In the genomic region with DNA sequence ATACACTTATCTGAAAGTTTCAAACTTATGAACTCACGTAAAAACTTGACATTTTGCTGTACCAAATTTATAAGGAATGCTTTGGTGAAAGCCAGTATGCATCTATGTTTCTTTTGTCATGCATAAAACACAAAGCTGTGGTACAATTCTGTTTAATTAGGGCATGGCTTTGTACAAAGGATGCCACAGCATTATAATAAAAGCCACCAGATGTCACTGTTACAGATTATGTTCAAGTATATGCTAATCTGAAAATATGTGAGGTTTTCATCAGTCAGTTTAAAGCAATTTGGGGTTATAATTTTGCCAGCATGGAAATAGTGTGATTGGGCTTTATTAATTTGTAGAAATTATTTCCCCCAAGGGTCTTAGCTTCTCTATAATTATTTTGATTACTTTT, we compare ENCODE assay signal across 9 cellular contexts.
DNase-seq lines count a peak whose midpoint lies in the region; ATAC-seq, FAIRE-seq and TF ChIP-seq lines count a peak whose summit lies in the region.
"Had no signal": no experiment of that assay in that cellular context is flagged by ENCODE, and none has a peak within 500 bp of the region (broad histone marks: within the 10 kb centered on the region; RNA-seq: fewer than 3 reads in every experiment).

No MANE protein-coding gene starts in this region.

- H3K4me3 ChIP-seq in HL-60 (replicated peaks; ENCODE audit: insufficient read depth, low read length) (no peak overlapping the region), adipocyte (ENCODE audit: low read length) (no peak overlapping the region)

- DNase-seq in HL-60 (ENCODE audit: low read depth in 1 of 2, low spot score in 1 of 2) (no peak), adipocyte (ENCODE audit: low read depth) (peak; percentile 13), pons (ENCODE audit: low spot score) (peak; percentile 24), frontal cortex (ENCODE audit: low spot score in 2 of 2) (no peak), globus pallidus (ENCODE audit: low spot score) (no peak)
- DNase-seq: activated T-cell treated with anti-CD3 and anti-CD28 coated beads, Interleukin-2, amount 50 U/mL, for 4 hours; immature natural killer cell had no signal

- no peaks in the 10 kb centered on the region for H3K36me3 ChIP-seq in adipocyte (ENCODE audit: control insufficient read depth, insufficient read depth, low read length, severe bottlenecking)

- H3K9ac ChIP-seq in adipocyte (ENCODE audit: low read length) = no peak overlapping the region

- no peaks in the 10 kb centered on the region for H3K9me3 ChIP-seq in adipocyte (ENCODE audit: control insufficient read depth, low read length)

- peak; percentile 30 for TF ChIP-seq CTCF in HL-60 (IDR thresholded peaks at IDR 0.05; ENCODE audit: insufficient read depth, low read length)

- H3K27ac ChIP-seq in HL-60 (replicated peaks) = no peak overlapping the region

- ATAC-seq in GM18907 (IDR thresholded peaks at IDR 0.05; ENCODE audit: unreplicated experiment) = peak; percentile 78
- ATAC-seq in HG02970 (IDR thresholded peaks at IDR 0.05; ENCODE audit: low FRiP score, unreplicated experiment) = no peak
- ATAC-seq: activated T-cell treated with anti-CD3 and anti-CD28 coated beads, Interleukin-2, amount 50 U/mL, for 4 hours had no signal

- H3K27me3 ChIP-seq in HL-60 (ENCODE audit: insufficient read depth, poor library complexity, severe bottlenecking) (no peaks in the 10 kb centered on the region), adipocyte (replicated peaks; ENCODE audit: control insufficient read depth, insufficient read depth, low read length) (no peaks in the 10 kb centered on the region)

- FAIRE-seq in frontal cortex (lab: Jason Lieb, UNC) = no peak

- no peaks in the 10 kb centered on the region for H3K4me1 ChIP-seq in adipocyte (ENCODE audit: control insufficient read depth, insufficient read depth, low read length)

Comparison
In these comparisons a context has a peak if more than half of its experiments do, and no peak if none do; other contexts are left out.
1. DNase-seq: peak in adipocyte (single experiment) and pons (single experiment); none in HL-60 (0 of 2), frontal cortex (0 of 2) and globus pallidus (single experiment).